8 cellular contexts compared by ENCODE assay signal in the genomic region with DNA sequence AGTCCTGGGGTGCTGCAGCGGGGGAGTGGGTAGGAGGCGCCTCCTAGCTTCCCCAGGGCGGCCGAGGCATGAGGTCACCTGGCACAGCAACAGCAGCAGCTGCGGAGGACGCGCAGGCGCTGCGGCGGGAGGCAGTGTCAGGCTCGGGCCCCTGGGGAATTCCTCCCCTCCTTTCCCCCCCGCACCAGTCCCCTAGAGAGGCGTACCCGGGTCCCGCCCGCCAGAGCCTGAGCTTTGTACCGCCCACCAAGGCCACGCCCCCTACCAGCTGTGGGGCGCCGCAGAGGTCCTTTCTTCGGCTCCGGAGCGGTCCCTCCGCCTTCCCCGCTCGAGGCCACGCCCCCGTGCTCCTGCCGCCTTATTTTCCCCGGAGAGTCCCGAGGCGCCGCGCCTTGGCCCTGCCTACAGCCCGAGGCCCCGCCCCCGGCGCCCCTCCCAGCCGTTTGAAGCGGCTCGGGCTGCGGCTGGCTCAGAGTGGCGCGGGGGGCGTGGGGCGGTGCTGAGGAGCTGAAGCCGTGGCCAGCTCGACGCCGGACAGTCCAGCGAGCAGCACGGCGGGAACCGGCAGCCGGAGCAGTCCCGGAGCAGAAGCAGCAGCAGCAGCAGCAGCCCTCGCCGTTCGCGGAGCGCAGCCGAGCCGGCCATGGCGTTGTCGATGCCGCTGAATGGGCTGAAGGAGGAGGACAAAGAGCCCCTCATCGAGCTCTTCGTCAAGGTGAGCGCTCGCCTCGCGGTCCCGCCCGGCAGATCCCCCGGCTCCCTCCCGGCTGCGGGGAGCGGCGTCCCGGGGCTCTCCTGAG. TPM values are rescaled to one million over a fixed set of nuclear protein-coding genes. Genes with fewer than 3 reads are reported as not detected.
DNase-seq lines count a peak whose midpoint lies in the region; ATAC-seq and TF ChIP-seq lines count a peak whose summit lies in the region.

TSS of gene CLIC4 (plus strand) at position 537 of the 800 bp plus-strand sequence. CDS start at position 644, 107 bp downstream.

- H3K36me3 ChIP-seq in cardiac muscle cell, result no peaks in the 10 kb centered on the region
- peaks cover 1% of the 10 kb centered on the region in 2 experiments for H3K36me3 ChIP-seq in trophoblast cell (ENCODE audit: control insufficient read depth in 1 of 2, insufficient read depth in 2 of 2, low read length in 2 of 2)
- no peaks in the 10 kb centered on the region for H3K36me3 ChIP-seq in transverse colon

- no peaks in the 10 kb centered on the region for H3K27me3 ChIP-seq in cardiac muscle cell
- no peaks in the 10 kb centered on the region for H3K27me3 ChIP-seq in trophoblast cell (ENCODE audit: insufficient read depth, low read length)
- H3K27me3 ChIP-seq in transverse colon, result peaks cover 5% of the 10 kb centered on the region

- H2AFZ ChIP-seq in trophoblast cell (ENCODE audit: insufficient read depth, low read length, poor library complexity), result peak within 1 kb of the TSS; percentile 72

- H3K4me3 Mint-ChIP-seq in activated naive CD8-positive, alpha-beta T cell treated with anti-CD3 and anti-CD28 coated beads, Interleukin-2, amount 50 U/mL, for 24 hours, result peak within 1 kb of the TSS; percentile 91

- H3K9me3 ChIP-seq in cardiac muscle cell (ENCODE audit: low read depth) (no peaks in the 10 kb centered on the region), trophoblast cell (ENCODE audit: insufficient read depth, low read depth, low read length) (no peaks in the 10 kb centered on the region), transverse colon (no peaks in the 10 kb centered on the region)

- H3K18ac ChIP-seq in trophoblast cell (ENCODE audit: low read length), result peak within 1 kb of the TSS; percentile 99

- TF ChIP-seq POLR2A in GM10847 (IDR thresholded peaks at IDR 0.05; ENCODE audit: extremely low read depth, insufficient read length) (peak; percentile 74), transverse colon (IDR thresholded peaks at IDR 0.05) (peak; percentile 93)

- peak within 1 kb of the TSS; percentile 81 for H4K8ac ChIP-seq in trophoblast cell (ENCODE audit: low read depth, low read length)

- TF ChIP-seq CTCF in cardiac muscle cell (IDR thresholded peaks at IDR 0.05; ENCODE audit: low read depth, low read length), result peak; percentile 20
- TF ChIP-seq CTCF in transverse colon (IDR thresholded peaks at IDR 0.05), result peak in 1 of 5 experiments; percentile 18

- H2BK120ac ChIP-seq in trophoblast cell (ENCODE audit: insufficient read depth, low read length, poor library complexity), result peak within 1 kb of the TSS; percentile 94

- no CpG with 5 or more reads among the region's 80 CpGs for whole genome bisulfite sequencing in trophoblast cell (ENCODE audit: extremely low coverage, insufficient coverage, insufficient read length)
- WGBS in transverse colon (ENCODE audit: low coverage in 1 of 2), 2 donors, result 1 to 20% methylated on average over 1 to 56 of the region's 80 CpGs

- ATAC-seq in HG02642 (IDR thresholded peaks at IDR 0.05; ENCODE audit: poor library complexity, unreplicated experiment), result peak; percentile 75
- peak; percentile 87 for ATAC-seq in activated naive CD8-positive, alpha-beta T cell treated with anti-CD3 and anti-CD28 coated beads, Interleukin-2, amount 50 U/mL, for 24 hours

- peaks cover 32% of the 10 kb centered on the region for H3K79me2 ChIP-seq in trophoblast cell (ENCODE audit: control insufficient read depth, insufficient read depth, low read length, poor library complexity)

- peak within 1 kb of the TSS; percentile 81 for H3K9ac ChIP-seq in trophoblast cell (ENCODE audit: low read length)

- H3K79me1 ChIP-seq in trophoblast cell (ENCODE audit: low read length), result peaks cover 36% of the 10 kb centered on the region

- peak within 1 kb of the TSS; percentile 91 for H3K27ac Mint-ChIP-seq in activated naive CD8-positive, alpha-beta T cell treated with anti-CD3 and anti-CD28 coated beads, Interleukin-2, amount 50 U/mL, for 24 hours

- H3K4me3 ChIP-seq in cardiac muscle cell (peak within 1 kb of the TSS; percentile 100), trophoblast cell (ENCODE audit: low read depth, low read length) (peak within 1 kb of the TSS; percentile 98), transverse colon (peak within 1 kb of the TSS; percentile 82 to 97 (median 94))

- H4K91ac ChIP-seq in trophoblast cell (ENCODE audit: low read depth, low read length), result peak within 1 kb of the TSS; percentile 81

- H3K14ac ChIP-seq in trophoblast cell (ENCODE audit: low read length), result peak within 1 kb of the TSS; percentile 99

- H4K12ac ChIP-seq in trophoblast cell (ENCODE audit: low read depth, low read length), result peak within 1 kb of the TSS; percentile 64

- peak within 1 kb of the TSS; percentile 83 for H3K4me2 ChIP-seq in trophoblast cell (ENCODE audit: low read length)

- in situ Hi-C loops in transverse colon (cut with MboI; ENCODE audit: low pct_ligation_motif_present in 1 of 4, low pct_unique_long_range_greater_than_20kb in 1 of 4, low sequenced_read_pairs in 3 of 4), result no loop called here

- peaks cover 25% of the 10 kb centered on the region for H3K4me1 ChIP-seq in cardiac muscle cell (ENCODE audit: low read depth)
- peaks cover 17 to 33% of the 10 kb centered on the region in 2 experiments for H3K4me1 ChIP-seq in trophoblast cell (ENCODE audit: control insufficient read depth in 1 of 2, insufficient read depth in 2 of 2, low read length in 2 of 2)
- peaks cover 18 to 51% (median 31%) of the 10 kb centered on the region in 4 donors for H3K4me1 ChIP-seq in transverse colon

- peaks cover 9% of the 10 kb centered on the region for H3K27me3 Mint-ChIP-seq in activated naive CD8-positive, alpha-beta T cell treated with anti-CD3 and anti-CD28 coated beads, Interleukin-2, amount 50 U/mL, for 24 hours

- peaks cover 3% of the 10 kb centered on the region for H3K36me3 Mint-ChIP-seq in activated naive CD8-positive, alpha-beta T cell treated with anti-CD3 and anti-CD28 coated beads, Interleukin-2, amount 50 U/mL, for 24 hours (ENCODE audit: low read depth)

- H3K4ac ChIP-seq in trophoblast cell (ENCODE audit: low read depth, low read length), result peak within 1 kb of the TSS; percentile 94

- H2BK12ac ChIP-seq in trophoblast cell (ENCODE audit: low read length), result peak within 1 kb of the TSS; percentile 67

- TF ChIP-seq EP300 in transverse colon (IDR thresholded peaks at IDR 0.05; ENCODE audit: low read depth), result no peak

- H3K9me3 Mint-ChIP-seq in activated naive CD8-positive, alpha-beta T cell treated with anti-CD3 and anti-CD28 coated beads, Interleukin-2, amount 50 U/mL, for 24 hours, result no peaks in the 10 kb centered on the region

- no peak within 1 kb of the TSS for H3K23ac ChIP-seq in trophoblast cell (ENCODE audit: low read length)

- H2AK5ac ChIP-seq in trophoblast cell (ENCODE audit: low read length), result peak within 1 kb of the TSS; percentile 88

- peak; percentile 99 for DNase-seq in NCI-H128 (lab: John Stamatoyannopoulos, UW; ENCODE audit: unreplicated experiment)
- DNase-seq in SW480 (ENCODE audit: low spot score), result peak; percentile 97
- DNase-seq in activated naive CD8-positive, alpha-beta T cell treated with anti-CD3 and anti-CD28 coated beads, Interleukin-2, amount 50 U/mL, for 24 hours, result peak; percentile 99
- peak; percentile 100 for DNase-seq in cardiac muscle cell (ENCODE audit: low read depth in 1 of 2, low spot score in 1 of 2)
- peak; percentile 100 for DNase-seq in trophoblast cell
- DNase-seq in transverse colon, result peak; percentile 100

- H2BK5ac ChIP-seq in trophoblast cell (ENCODE audit: low read depth, low read length, poor library complexity), result peak within 1 kb of the TSS; percentile 94

- H3K4me1 Mint-ChIP-seq in activated naive CD8-positive, alpha-beta T cell treated with anti-CD3 and anti-CD28 coated beads, Interleukin-2, amount 50 U/mL, for 24 hours, result peaks cover 64% of the 10 kb centered on the region

- peak within 1 kb of the TSS; percentile 96 for H3K27ac ChIP-seq in cardiac muscle cell
- H3K27ac ChIP-seq in trophoblast cell (ENCODE audit: low read depth, low read length), result peak within 1 kb of the TSS; percentile 89
- peak within 1 kb of the TSS; percentile 88 to 99 (median 96) for H3K27ac ChIP-seq in transverse colon

- intact Hi-C loops in transverse colon (cut with DNase I; ENCODE audit: low total_unique reads), result loop anchor here (10.0 kb wide), 1 partner anchor 80 kb away; no protein-coding TSS in a partner anchor

RNA-seq across cellular contexts. Expression of gene CLIC4, which starts in this region (rescaled TPM):
- total RNA-seq in cardiac muscle cell (174 and 361 TPM in 2 replicates), transverse colon (100 to 1,000 TPM in 1 of 4 donors, 10 to 100 TPM in 3; 52.4 to 107 (median 65.0) TPM)
- polyA plus RNA-seq in cardiac muscle cell, result 136 and 221 TPM in 2 replicates
- 204 and 206 TPM in 2 replicates for polyA plus RNA-seq in trophoblast cell (2013)

Comparison
In these comparisons a context has a peak if more than half of its experiments do, and no peak if none do; other contexts are left out.
1. Peak in every context shown above with its lines: DNase-seq, ATAC-seq, H3K4me3 ChIP-seq and H3K27ac ChIP-seq.